Comparison of ENCODE assay signal across 29 cellular contexts in genomic region chr10:101607124-101607523, GRCh38. TPM values are rescaled to one million over a fixed set of nuclear protein-coding genes. Genes with fewer than 3 reads are reported as not detected.
DNase-seq lines count a peak whose midpoint lies in the region; ATAC-seq lines count a peak whose summit lies in the region.
"Had no signal": no experiment of that assay in that cellular context is flagged by ENCODE, and none has a peak within 500 bp of the region (broad histone marks: within the 10 kb centered on the region; RNA-seq: fewer than 3 reads in every experiment).

No MANE protein-coding gene starts in this region.

- H3K4me3 ChIP-seq in HUES64 (ENCODE audit: low read length) (no peak overlapping the region), mesodermal cell (ENCODE audit: extremely low read depth, insufficient read depth, low read length, poor library complexity, severe bottlenecking) (no peak overlapping the region)
- H3K4me3 ChIP-seq: right atrium auricular region, SK-N-MC, smooth muscle cell, thyroid gland, uterus had no signal

- WGBS in HUES64, result 10% methylated on average over 2 of the region's 2 CpGs
- WGBS in mesodermal cell (ENCODE audit: insufficient coverage in 2 of 2), 2 experiments, result 0% methylated on average over 1 of the region's 2 CpGs; no CpG with 5 or more reads in 1 of the 2 experiments

- H3K36me3 ChIP-seq in HUES64 (ENCODE audit: insufficient read depth, low read length) (peaks cover 25% of the 10 kb centered on the region; the same call in 1 of the 2 replicates), mesodermal cell (ENCODE audit: control insufficient read depth, insufficient read depth, low read length) (peaks cover 31% of the 10 kb centered on the region)
- H3K36me3 ChIP-seq: uterus had no signal

- no peak for ATAC-seq in HG03442 (IDR thresholded peaks at IDR 0.05; ENCODE audit: unreplicated experiment)
- ATAC-seq: CD8-positive, alpha-beta T cell; PC-3 had no signal

- H3K9me3 ChIP-seq in HUES64 (ENCODE audit: insufficient read depth, low read depth, low read length) (no peaks in the 10 kb centered on the region), mesodermal cell (ENCODE audit: control insufficient read depth, low read length) (no peaks in the 10 kb centered on the region)
- H3K9me3 ChIP-seq: BE2C, neutrophil, right atrium auricular region, thyroid gland, uterus had no signal

- peak overlapping the region; percentile 31; the same call in 1 of the 2 replicates for H3K27ac ChIP-seq in HUES64 (ENCODE audit: low read depth, low read length)
- H3K27ac ChIP-seq in mesodermal cell (ENCODE audit: low read depth, low read length, severe bottlenecking), result peak overlapping the region; percentile 13
- H3K27ac ChIP-seq: HL-60, neutrophil, right atrium auricular region, SK-N-MC, thyroid gland, uterus had no signal

- H3K9ac ChIP-seq in HUES64 (ENCODE audit: low read depth, low read length), result no peak overlapping the region

- no peaks in the 10 kb centered on the region for H3K27me3 ChIP-seq in HUES64 (ENCODE audit: insufficient read depth, low read length)
- H3K27me3 ChIP-seq: BE2C, neutrophil, right atrium auricular region, thyroid gland, uterus had no signal

- peaks cover 13% of the 10 kb centered on the region; the same call in 1 of the 2 replicates for H3K4me1 ChIP-seq in HUES64 (ENCODE audit: insufficient read depth, low read length)
- peaks cover 38% of the 10 kb centered on the region for H3K4me1 ChIP-seq in mesodermal cell (ENCODE audit: control insufficient read depth, insufficient read depth, low read length, poor library complexity, severe bottlenecking)
- H3K4me1 ChIP-seq: BE2C, right atrium auricular region, uterus had no signal

- DNase-seq in ELF-1 (ENCODE audit: low read depth, low spot score) (peak; percentile 94), dermis microvascular lymphatic vessel endothelial cell (ENCODE audit: low read depth in 2 of 2) (peak; percentile 26 to 31), T-helper 9 cell (no peak), NOMO-1 (lab: John Stamatoyannopoulos, UW; ENCODE audit: unreplicated experiment in 2 of 2) (no peak)
- DNase-seq: ACHN; activated CD4-positive, alpha-beta memory T cell treated with anti-CD3 and anti-CD28 coated beads for 36 hours; activated CD4-positive, alpha-beta T cell treated with anti-CD3 and anti-CD28 coated beads for 1 hour; activated CD8-positive, alpha-beta memory T cell treated with anti-CD3 and anti-CD28 coated beads, Interleukin-2, amount 50 U/mL, for 48 hours; BE2C; caudate nucleus; CD8-positive, alpha-beta T cell; DMS 273 treated with DMSO at 0.1 percent for 48 hours; EL; hippocampal formation; mammary epithelial cell; NCI-H1417; NCI-H2029; PC-3; T-helper 1 cell; thyroid gland; uterus had no signal

RNA-seq across cellular contexts. Expression of gene DPCD, which starts 19.0 kb away (rescaled TPM):
- 25.2 TPM for polyA plus RNA-seq in HUES64 (2013, experiment 1 of 2)
- 26.9 TPM for polyA plus RNA-seq in HUES64 (2013, experiment 2 of 2)
- 13.8 and 16.4 TPM in 2 replicates for total RNA-seq in dermis microvascular lymphatic vessel endothelial cell
- polyA plus RNA-seq in mesodermal cell (2013, experiment 1 of 2), result 41.1 TPM
- 39.3 TPM for polyA plus RNA-seq in mesodermal cell (2013, experiment 2 of 2)

RNA-seq across cellular contexts. Expression of gene POLL, which starts 19.1 kb away (rescaled TPM):
- 17.2 TPM for polyA plus RNA-seq in HUES64 (2013, experiment 1 of 2)
- 18.5 TPM for polyA plus RNA-seq in HUES64 (2013, experiment 2 of 2)
- total RNA-seq in dermis microvascular lymphatic vessel endothelial cell, result 5.6 and 7.5 TPM in 2 replicates
- polyA plus RNA-seq in mesodermal cell (2013, experiment 1 of 2), result 25.5 TPM
- polyA plus RNA-seq in mesodermal cell (2013, experiment 2 of 2), result 19.8 TPM

Comparison
In these comparisons a context has a peak if more than half of its experiments do, and no peak if none do; other contexts are left out.
1. DNase-seq: peak in ELF-1 (single experiment) and dermis microvascular lymphatic vessel endothelial cell (2 of 2); none in T-helper 9 cell (single experiment) and NOMO-1 (0 of 2).